13 cellular contexts compared by ENCODE assay signal in genomic region chr1:154423988-154424326, GRCh38. TPM values are rescaled to one million over a fixed set of nuclear protein-coding genes. Genes with fewer than 3 reads are reported as not detected.
DNase-seq lines count a peak whose midpoint lies in the region; TF ChIP-seq lines count a peak whose summit lies in the region.
"Had no signal": no experiment of that assay in that cellular context is flagged by ENCODE, and none has a peak within 500 bp of the region (broad histone marks: within the 10 kb centered on the region; RNA-seq: fewer than 3 reads in every experiment).

No MANE protein-coding gene starts in this region.

- peak overlapping the region; percentile 61 for H4K8ac ChIP-seq in mesenchymal stem cell (ENCODE audit: low read length)

- H3K4ac ChIP-seq in mesenchymal stem cell (ENCODE audit: low read depth in 1 of 2, low read length in 2 of 2), result peak overlapping the region; percentile 35

- no TSS peak for BruUV-seq in PC-9 (replicated peaks; lab: Mats Ljungman, UMichigan)
- BruUV-seq in MCF 10A (replicated peaks; lab: Mats Ljungman, UMichigan), result no TSS peak

- H3K18ac ChIP-seq in mesenchymal stem cell (ENCODE audit: low read depth in 1 of 2, low read length in 2 of 2), result peak overlapping the region; percentile 38 to 76

- peak overlapping the region in 1 of 2 experiments; percentile 38 for H3K23ac ChIP-seq in mesenchymal stem cell (ENCODE audit: low read length in 2 of 2)

- peak overlapping the region; percentile 67 to 80 for H2BK12ac ChIP-seq in mesenchymal stem cell (ENCODE audit: low read length in 2 of 2)

- peaks cover 55% of the 10 kb centered on the region for H3K4me1 ChIP-seq in PC-9 (replicated peaks; ENCODE audit: insufficient read depth)
- peaks cover 53% of the 10 kb centered on the region for H3K4me1 ChIP-seq in mesenchymal stem cell (ENCODE audit: control insufficient read depth, insufficient read depth, low read depth, low read length)

- H3K4me3 ChIP-seq in PC-9, result no peak overlapping the region
- peak overlapping the region in 1 of 2 experiments; percentile 28 for H3K4me3 ChIP-seq in mesenchymal stem cell (ENCODE audit: insufficient read depth in 1 of 2, low read depth in 1 of 2, low read length in 2 of 2)
- H3K4me3 ChIP-seq: GM12878 had no signal

- H3K27me3 ChIP-seq in PC-9 (ENCODE audit: insufficient read depth, low read depth) (no peaks in the 10 kb centered on the region), mesenchymal stem cell (ENCODE audit: control insufficient read depth in 1 of 2, insufficient read depth in 1 of 2, low read length in 2 of 2) (no peaks in the 10 kb centered on the region)

- H2AK5ac ChIP-seq in mesenchymal stem cell (ENCODE audit: low read length, severe bottlenecking), result peak overlapping the region; percentile 60

- H3K9me3 ChIP-seq in PC-9 (ENCODE audit: insufficient read depth, low read depth), result no peaks in the 10 kb centered on the region
- H3K9me3 ChIP-seq in mesenchymal stem cell (ENCODE audit: control insufficient read depth, low read length), result no peaks in the 10 kb centered on the region

- TF ChIP-seq CTCF in PC-9 (conservative IDR thresholded peaks at IDR 0.05) (no peak), MCF 10A (IDR thresholded peaks at IDR 0.05; ENCODE audit: unreplicated experiment) (no peak)

- H2BK5ac ChIP-seq in mesenchymal stem cell (ENCODE audit: low read depth, low read length, poor library complexity, severe bottlenecking), result no peak overlapping the region

- intact Hi-C loops in PC-9 (cut with micrococcal nuclease; ENCODE audit: unreplicated experiment), result no loop called here
- intact Hi-C loops in MCF 10A (cut with micrococcal nuclease), result no loop called here

- H3K4me3 Mint-ChIP-seq in MCF 10A (ENCODE audit: unreplicated experiment), result peak overlapping the region; percentile 34
- H3K4me3 Mint-ChIP-seq: activated CD4-positive, alpha-beta T cell treated with anti-CD3 and anti-CD28 coated beads for 36 hours had no signal

- no peaks in the 10 kb centered on the region for H3K9me3 Mint-ChIP-seq in MCF 10A (ENCODE audit: unreplicated experiment)

- no peaks in the 10 kb centered on the region for H3K36me3 ChIP-seq in PC-9 (ENCODE audit: low read depth)
- H3K36me3 ChIP-seq in mesenchymal stem cell (ENCODE audit: control insufficient read depth in 1 of 2, insufficient read depth in 2 of 2, low read depth in 1 of 2, low read length in 2 of 2), result no peaks in the 10 kb centered on the region

- H3K9me2 ChIP-seq in PC-9 (ENCODE audit: insufficient read depth), result no peaks in the 10 kb centered on the region

- POLR2A ChIA-PET in PC-9 (lab: Charles Lee; ENCODE audit: unreplicated experiment) (no interaction called here), MCF 10A (lab: Yijun Ruan, JAX) (interaction anchor here (0.8 to 26.0 kb wide), 9 partner anchors 3 to 103 kb away, joined by 3 to 1077 read pairs (median 4); partner anchors contain the start of genes AQP10, ATP8B2 and IL6R)

- H3F3A ChIP-seq in PC-9 (ENCODE audit: insufficient read depth, low read depth), result peaks cover 33% of the 10 kb centered on the region

- H2BK15ac ChIP-seq in mesenchymal stem cell (ENCODE audit: low read depth, poor library complexity, severe bottlenecking), result no peak overlapping the region

- H3K79me2 ChIP-seq in PC-9 (ENCODE audit: low read depth), result no peaks in the 10 kb centered on the region

- CTCF ChIA-PET in PC-9 (lab: Charles Lee) (no interaction called here), MCF 10A (lab: Yijun Ruan, JAX) (interaction anchor here (0.6 to 2.1 kb wide), 6 partner anchors 16 to 735 kb away, joined by 3 to 8 read pairs (median 3); partner anchors contain the start of gene IL6R)

- H3K27ac Mint-ChIP-seq in MCF 10A (ENCODE audit: low read depth, unreplicated experiment), result peak overlapping the region; percentile 85

- H2AFZ ChIP-seq in PC-9 (no peak overlapping the region), mesenchymal stem cell (ENCODE audit: low read depth, low read length) (no peak overlapping the region)

- 0 out of 2 replicates have a peak overlapping the region, but pooled peaks have one; percentile 25 for H3K27ac ChIP-seq in PC-9
- peak overlapping the region; percentile 89 for H3K27ac ChIP-seq in mesenchymal stem cell (ENCODE audit: low read length, poor library complexity, severe bottlenecking)
- peak overlapping the region; percentile 72 for H3K27ac ChIP-seq in substantia nigra (ENCODE audit: low read depth, low read length, poor library complexity, severe bottlenecking)

- H3K4me2 ChIP-seq in PC-9 (peak overlapping the region; percentile 26; the same call in 1 of the 2 replicates), mesenchymal stem cell (ENCODE audit: low read length, poor library complexity, severe bottlenecking) (no peak overlapping the region)

- H4K20me1 ChIP-seq in PC-9 (ENCODE audit: insufficient read depth), result no peaks in the 10 kb centered on the region

- H2BK120ac ChIP-seq in mesenchymal stem cell (ENCODE audit: low read depth, low read length), result peak overlapping the region; percentile 42

- 90% methylated on average over 7 of the region's 7 CpGs for WGBS in mesenchymal stem cell

- H3K9ac ChIP-seq in mesenchymal stem cell (ENCODE audit: low read length), result peak overlapping the region; percentile 53

- no peak overlapping the region for H4K91ac ChIP-seq in mesenchymal stem cell (ENCODE audit: low read length)

- peaks cover 86% of the 10 kb centered on the region for H3K4me1 Mint-ChIP-seq in MCF 10A (ENCODE audit: insufficient read depth, unreplicated experiment)

- H3K36me3 Mint-ChIP-seq in MCF 10A (ENCODE audit: insufficient read depth, unreplicated experiment), result peaks cover 65% of the 10 kb centered on the region

- DNase-seq in PC-9 (no peak), MCF 10A (ENCODE audit: unreplicated experiment) (no peak), mesenchymal stem cell (no peak), substantia nigra (lab: John Stamatoyannopoulos, UW) (peak in 12 of 49 donors; percentile 23 to 62 (median 39)), GOT3 (lab: John Stamatoyannopoulos, UW) (no peak), NCI-H82 treated with DMSO at 0.1 percent for 48 hours (lab: John Stamatoyannopoulos, UW; ENCODE audit: unreplicated experiment) (no peak), midbrain (lab: John Stamatoyannopoulos, UW) (no peak)
- DNase-seq: effector memory CD4-positive, alpha-beta T cell; occipital lobe; RPMI8226; trophoblast cell had no signal

- H3K79me1 ChIP-seq in mesenchymal stem cell (replicated peaks; ENCODE audit: low read length, poor library complexity, severe bottlenecking), result peaks cover 4% of the 10 kb centered on the region

- no peaks in the 10 kb centered on the region for H3K27me3 Mint-ChIP-seq in MCF 10A (ENCODE audit: insufficient read depth, unreplicated experiment)
- H3K27me3 Mint-ChIP-seq: activated CD4-positive, alpha-beta T cell treated with anti-CD3 and anti-CD28 coated beads for 36 hours had no signal

- peak overlapping the region in 1 of 2 experiments; percentile 42 for H3K14ac ChIP-seq in mesenchymal stem cell (ENCODE audit: low read length in 2 of 2)

RNA-seq across cellular contexts. Expression of gene IL6R, which starts 18.8 kb away (rescaled TPM):
- total RNA-seq in PC-9 (2021) (1.5 and 3.2 TPM in 2 replicates), MCF 10A (2022) (22.8 and 41.0 TPM in 2 replicates)
- polyA plus RNA-seq in mesenchymal stem cell (2013, experiment 1 of 2), result 9.3 TPM
- polyA plus RNA-seq in mesenchymal stem cell (2013, experiment 2 of 2), result 9.8 TPM

Comparison
In these comparisons a context has a peak if more than half of its experiments do, and no peak if none do; other contexts are left out.
1. H3K27ac ChIP-seq: peak in every context shown above with its lines; median percentile 89 in mesenchymal stem cell; 72 in substantia nigra; 25 in PC-9.